Comparison of ENCODE assay signal across 16 cellular contexts in the genomic region with DNA sequence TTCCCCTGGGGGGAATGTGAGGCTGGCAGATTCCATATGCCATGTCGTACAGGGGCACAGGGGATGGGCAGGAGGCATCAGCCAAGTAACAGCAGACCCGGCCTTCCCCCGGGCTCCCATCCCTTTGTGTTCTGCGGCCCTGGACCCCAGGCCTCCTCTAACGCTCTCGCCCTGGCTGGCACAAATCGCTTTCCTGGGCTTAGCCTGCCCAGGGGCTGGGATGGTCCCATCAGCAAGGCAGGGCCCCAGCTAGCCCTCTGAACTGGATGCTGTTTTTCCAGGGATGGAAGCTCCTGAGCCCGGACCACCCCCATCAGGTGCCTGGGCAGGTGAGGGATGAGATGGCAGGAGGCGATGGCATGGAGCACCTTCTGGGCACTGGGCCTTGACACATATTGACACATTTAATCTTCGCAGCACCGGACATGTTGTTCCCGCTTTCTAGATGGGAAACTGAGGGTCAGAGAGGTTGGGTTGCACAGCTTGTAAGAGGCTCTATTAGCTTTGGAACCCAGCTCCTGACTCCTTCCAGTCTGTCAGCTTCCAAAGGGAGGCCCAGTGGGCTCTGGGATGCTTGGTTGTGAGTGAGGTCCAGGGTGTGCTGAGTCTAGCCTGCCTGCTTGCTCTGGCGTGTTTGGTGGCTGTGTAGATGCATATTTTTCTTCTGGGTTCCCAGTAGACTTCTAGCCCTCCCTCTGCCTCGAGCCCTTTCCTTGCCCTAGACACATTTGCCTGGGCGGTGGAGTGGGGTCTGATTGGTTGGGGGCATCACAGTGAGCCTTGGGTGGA. TPM values are rescaled to one million over a fixed set of nuclear protein-coding genes. Genes with fewer than 3 reads are reported as not detected.
A peak's percentile ranks its signal among the peaks of the same experiment; 100 is the strongest.
DNase-seq lines count a peak whose midpoint lies in the region; ATAC-seq and TF ChIP-seq lines count a peak whose summit lies in the region.
"Had no signal": no experiment of that assay in that cellular context is flagged by ENCODE, and none has a peak within 500 bp of the region (broad histone marks: within the 10 kb centered on the region; RNA-seq: fewer than 3 reads in every experiment).

No MANE protein-coding gene starts in this region.

- peaks cover 31% of the 10 kb centered on the region for H3K4me1 ChIP-seq in H9 (ENCODE audit: insufficient read depth, low read length)

- no peak overlapping the region for H3K4me2 ChIP-seq in H9 (ENCODE audit: insufficient read depth, insufficient read length, low read length)

- H3K36me3 Mint-ChIP-seq in H9 (ENCODE audit: insufficient read depth in 1 of 3, low read depth in 3 of 3) (no peaks in the 10 kb centered on the region), WTC11 (no peaks in the 10 kb centered on the region)

- H3K14ac ChIP-seq in H9 (ENCODE audit: insufficient read depth, low read length): 0 out of 2 replicates have a peak overlapping the region, but pooled peaks have one; percentile 10

- H3K4me3 Mint-ChIP-seq in H9 (no peak overlapping the region), WTC11 (no peak overlapping the region)

- no peak overlapping the region for H2BK5ac ChIP-seq in H9 (ENCODE audit: insufficient read length, low read length)

- H3K9ac ChIP-seq in H9 (ENCODE audit: extremely low read depth, insufficient read length, low read length): no peak overlapping the region
- H3K9ac ChIP-seq: GM23248 had no signal

- H4K91ac ChIP-seq in H9 (ENCODE audit: insufficient read length, low read depth, low read length): no peak overlapping the region

- H4K8ac ChIP-seq in H9 (replicated peaks; ENCODE audit: insufficient read length, low read depth, low read length): no peak overlapping the region

- no peak overlapping the region for H2BK15ac ChIP-seq in H9 (ENCODE audit: low read depth, low read length)

- H4K5ac ChIP-seq in H9 (ENCODE audit: insufficient read length, low read depth, low read length): no peak overlapping the region

- no peak overlapping the region; the same call in 1 of the 2 replicates for H3K4ac ChIP-seq in H9 (ENCODE audit: low read depth, low read length)

- no CpG with 5 or more reads among the region's 15 CpGs for whole genome bisulfite sequencing in H9 (ENCODE audit: extremely low coverage, insufficient read length, low lambda C conversion rate)

- no peak overlapping the region for H2AFZ ChIP-seq in H9 (ENCODE audit: low read length)
- H2AFZ ChIP-seq: GM23248 had no signal

- peaks cover 34% of the 10 kb centered on the region; the same call in 1 of the 2 replicates for H3K79me2 ChIP-seq in H9 (ENCODE audit: insufficient read depth, low read length)

- H3K79me1 ChIP-seq in H9 (ENCODE audit: insufficient read depth, low read depth, low read length, poor library complexity, severe bottlenecking): peaks cover 10% of the 10 kb centered on the region

- POLR2A ChIA-PET in WTC11 (lab: Charles Lee): no interaction called here

- H4K20me1 ChIP-seq in H9 (ENCODE audit: control insufficient read depth, insufficient read depth, insufficient read length): peaks cover 2% of the 10 kb centered on the region

- no peak overlapping the region for H3K27ac ChIP-seq in H9 (ENCODE audit: insufficient read length, low read depth, low read length)
- H3K27ac ChIP-seq: GM23248, HL-60, SK-N-MC had no signal

- no peaks in the 10 kb centered on the region for H3K27me3 ChIP-seq in H9 (ENCODE audit: insufficient read depth, low read length)

- CTCF ChIA-PET in WTC11 (lab: Charles Lee): no interaction called here

- no peak overlapping the region for H3K18ac ChIP-seq in H9 (ENCODE audit: insufficient read length, low read depth, low read length)

- no peaks in the 10 kb centered on the region for H3K23me2 ChIP-seq in H9 (ENCODE audit: insufficient read length, low read depth, low read length, poor library complexity, severe bottlenecking)

- H3K4me1 Mint-ChIP-seq in H9 (peaks cover 65 to 67% of the 10 kb centered on the region in 2 experiments), WTC11 (peaks cover 45% of the 10 kb centered on the region)

- H3K23ac ChIP-seq in H9 (ENCODE audit: insufficient read length, low read depth, low read length): no peak overlapping the region

- no peaks in the 10 kb centered on the region for H3K9me3 ChIP-seq in H9 (ENCODE audit: control insufficient read depth, low read depth, low read length)

- peak overlapping the region in 2 of 3 experiments; percentile 38 to 76; a peak in 2 of 7 replicates for H3K27ac Mint-ChIP-seq in H9
- peak overlapping the region; percentile 13; the same call in 1 of the 2 replicates for H3K27ac Mint-ChIP-seq in WTC11

- H3K27me3 Mint-ChIP-seq in H9 (ENCODE audit: low read depth) (no peaks in the 10 kb centered on the region), WTC11 (ENCODE audit: low read depth) (no peaks in the 10 kb centered on the region)

- intact Hi-C loops in left ventricle myocardium superior (cut with micrococcal nuclease) (no loop called here), posterior vena cava (cut with DNase I) (loop anchor here in 1 of 2 donors (10.0 kb wide), 1 partner anchor 609 kb away; no protein-coding TSS in a partner anchor)

- H2BK20ac ChIP-seq in H9 (ENCODE audit: low read depth, low read length, poor library complexity, severe bottlenecking): no peak overlapping the region

- no peak overlapping the region for H3T11ph ChIP-seq in H9 (ENCODE audit: low read length)

- H3K56ac ChIP-seq in H9 (ENCODE audit: insufficient read length, low read depth, low read length): no peak overlapping the region

- no peak overlapping the region for H2BK12ac ChIP-seq in H9 (ENCODE audit: insufficient read length, low read depth, low read length)

- H2BK120ac ChIP-seq in H9 (ENCODE audit: low read depth, low read length, poor library complexity, severe bottlenecking): no peak overlapping the region

- H2AK5ac ChIP-seq in H9 (ENCODE audit: insufficient read length, low read length): no peak overlapping the region

- no peak for TF ChIP-seq CTCF in H9 (conservative IDR thresholded peaks at IDR 0.05)
- no peak for TF ChIP-seq CTCF in WTC11 (IDR thresholded peaks at IDR 0.05)

- DNase-seq in H9 (no peak), WTC11 (ENCODE audit: low spot score) (no peak), left ventricle myocardium superior (peak; percentile 19), posterior vena cava (ENCODE audit: low spot score) (peak; percentile 80), H4 (ENCODE audit: low spot score) (no peak)
- DNase-seq: C1 segment of cervical spinal cord, GM23248, NCI-H1436, NCI-H2029 treated with DMSO at 0.1 percent for 48 hours, NCI-H2171, NCI-H526 treated with DMSO at 0.1 percent for 48 hours, SHP77 had no signal

- ATAC-seq in WTC11 (no peak), left ventricle myocardium superior (no peak), HG02852 (IDR thresholded peaks at IDR 0.05; ENCODE audit: unreplicated experiment) (no peak), HG02884 (IDR thresholded peaks at IDR 0.05; ENCODE audit: unreplicated experiment) (no peak)

- H3K9me3 Mint-ChIP-seq in H9: no peaks in the 10 kb centered on the region
- H3K9me3 Mint-ChIP-seq in WTC11: no peaks in the 10 kb centered on the region

TF ChIP-seq in WTC11, 78 proteins besides CTCF, POLR2A, EP300 and RAD21:
- no peak for TF ChIP-seq ATF1 (CRISPR knock-in tag; IDR thresholded peaks at IDR 0.05)
- TF ChIP-seq PREB (CRISPR knock-in tag; IDR thresholded peaks at IDR 0.05; ENCODE audit: borderline replicate concordance): no peak
- no peak for TF ChIP-seq ELF4 (CRISPR knock-in tag; IDR thresholded peaks at IDR 0.05; ENCODE audit: low read depth)
- no peak for TF ChIP-seq PRRX2 (CRISPR knock-in tag; IDR thresholded peaks at IDR 0.05)

RNA-seq across cellular contexts. Expression of gene GLI2, which starts 40.3 kb away (rescaled TPM):
- total RNA-seq in H9 (2021) (56.7 and 59.3 TPM in 2 replicates), WTC11 (2021) (45.9 to 60.9 TPM (median 48.6 TPM) in 3 replicates), left ventricle myocardium superior (2.1 TPM), posterior vena cava (10 to 100 TPM; 13.0 to 21.1 TPM)
- total RNA-seq in H4 (2014; rRNA removed; shearing (Covaris generic)): 1.9 and 2.0 TPM in 2 replicates

Comparison
In these comparisons a context has a peak if more than half of its experiments do, and no peak if none do; other contexts are left out.
1. DNase-seq: peak in left ventricle myocardium superior (single experiment) and posterior vena cava (single experiment); none in H9 (single experiment), WTC11 (single experiment) and H4 (single experiment).